8 cellular contexts compared by ENCODE assay signal in the genomic region with DNA sequence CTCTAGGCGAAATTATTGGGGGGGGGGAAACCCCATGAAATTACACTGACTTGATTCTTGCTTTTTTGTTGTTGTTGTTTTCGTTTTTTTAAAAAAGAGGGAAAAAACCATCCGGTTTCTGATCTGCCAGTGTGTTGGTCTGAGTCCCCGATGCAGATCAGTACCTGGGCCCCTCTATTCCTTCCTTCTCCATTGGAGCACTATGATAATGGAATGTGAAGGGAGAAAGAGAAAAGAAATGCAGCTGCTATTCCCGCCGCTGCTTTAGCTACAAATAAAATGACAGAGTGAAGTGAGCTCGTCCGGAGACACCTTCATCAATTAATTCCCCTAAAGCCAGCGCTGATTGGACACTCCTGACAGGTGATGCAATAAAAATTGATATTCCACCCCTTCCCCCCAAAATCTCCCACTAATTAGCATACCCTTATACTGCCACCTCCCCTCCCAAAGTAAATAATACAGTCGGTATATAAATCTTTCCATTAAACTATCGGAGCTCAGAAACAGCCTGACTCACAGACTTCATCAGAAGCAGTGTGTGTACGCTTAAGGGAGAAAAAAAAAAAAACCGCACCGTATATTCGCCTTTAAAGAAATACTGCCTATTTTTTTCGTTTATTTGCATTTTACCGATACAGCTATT. TPM values are rescaled to one million over a fixed set of nuclear protein-coding genes. Genes with fewer than 3 reads are reported as not detected.
DNase-seq lines count a peak whose midpoint lies in the region; ATAC-seq and TF ChIP-seq lines count a peak whose summit lies in the region.

No MANE protein-coding gene starts in this region.

- peak in 7 of 8 donors; percentile 12 to 35 (median 29) for ATAC-seq in heart right ventricle

- H3K27me3 ChIP-seq in heart right ventricle: peaks cover 0 to 79% (median 0%) of the 10 kb centered on the region in 7 donors

- no peak for TF ChIP-seq CTCF in heart right ventricle (IDR thresholded peaks at IDR 0.05)

- peak overlapping the region; percentile 39 to 93 (median 81) for H3K27ac ChIP-seq in heart right ventricle

- H3K36me3 ChIP-seq in heart right ventricle: no peaks in the 10 kb centered on the region

- H3K4me1 ChIP-seq in heart right ventricle: peaks cover 0 to 61% (median 35%) of the 10 kb centered on the region in 9 donors

- CTCF ChIA-PET in activated CD4-positive, alpha-beta memory T cell treated with anti-CD3 and anti-CD28 coated beads for 36 hours (lab: Charles Lee): interaction anchor here (1.2 to 1.7 kb wide), 3 partner anchors 15 to 22 kb away, joined by 4 to 14 read pairs (median 11); a partner anchor contains a TSS

- WGBS in heart right ventricle, 2 donors: 11 to 22% methylated on average over 17 of the region's 17 CpGs

- no peaks in the 10 kb centered on the region for H3K9me3 Mint-ChIP-seq in activated CD4-positive, alpha-beta memory T cell treated with anti-CD3 and anti-CD28 coated beads for 36 hours

- no peak overlapping the region for H3K27ac Mint-ChIP-seq in activated CD4-positive, alpha-beta memory T cell treated with anti-CD3 and anti-CD28 coated beads for 36 hours

- intact Hi-C loops in activated CD4-positive, alpha-beta memory T cell treated with anti-CD3 and anti-CD28 coated beads for 36 hours (cut with micrococcal nuclease): loop anchor here (1.0 to 10.0 kb wide), 4 partner anchors 17 to 917 kb away; a partner anchor contains a TSS
- intact Hi-C loops in heart right ventricle (cut with DNase I): loop anchor here in 3 of 10 donors (2.0 to 10.0 kb wide), 4 partner anchors 19 to 807 kb away; a partner anchor contains a TSS

- H3K36me3 Mint-ChIP-seq in activated CD4-positive, alpha-beta memory T cell treated with anti-CD3 and anti-CD28 coated beads for 36 hours: no peaks in the 10 kb centered on the region

- H3K4me3 ChIP-seq in heart right ventricle (peak overlapping the region; percentile 38 to 72 (median 64)), skeletal muscle cell (ENCODE audit: low read depth, low read length) (peak overlapping the region; percentile 59)

- POLR2A ChIA-PET in activated CD4-positive, alpha-beta memory T cell treated with anti-CD3 and anti-CD28 coated beads for 36 hours (lab: Charles Lee): interaction anchor here (0.7 to 1.1 kb wide), 3 partner anchors 9 to 22 kb away, joined by 3 to 8 read pairs (median 5); a partner anchor contains a TSS

- H3K4me1 Mint-ChIP-seq in activated CD4-positive, alpha-beta memory T cell treated with anti-CD3 and anti-CD28 coated beads for 36 hours (ENCODE audit: low read depth): peaks cover 34% of the 10 kb centered on the region

- peak overlapping the region; percentile 84 for H3K4me3 Mint-ChIP-seq in activated CD4-positive, alpha-beta memory T cell treated with anti-CD3 and anti-CD28 coated beads for 36 hours

- DNase-seq in DMS79 treated with DMSO at 0.1 percent for 48 hours (lab: John Stamatoyannopoulos, UW) (peak; percentile 85), NCI-H1436 treated with DMSO at 0.1 percent for 48 hours (lab: John Stamatoyannopoulos, UW) (peak; percentile 84), heart right ventricle (no peak), skeletal muscle cell (ENCODE audit: low read depth) (no peak), LoVo (ENCODE audit: low spot score) (no peak), mucosa of gallbladder (ENCODE audit: low spot score) (no peak), DMS114 treated with DMSO at 0.1 percent for 48 hours (lab: John Stamatoyannopoulos, UW; ENCODE audit: unreplicated experiment) (no peak)
- DNase-seq in activated CD4-positive, alpha-beta memory T cell treated with anti-CD3 and anti-CD28 coated beads for 36 hours: no peak

- peaks cover 63% of the 10 kb centered on the region for H3K27me3 Mint-ChIP-seq in activated CD4-positive, alpha-beta memory T cell treated with anti-CD3 and anti-CD28 coated beads for 36 hours

- H3K9me3 ChIP-seq in heart right ventricle: no peaks in the 10 kb centered on the region

RNA-seq across cellular contexts. Expression of a gene that starts 7.4 kb away (rescaled TPM):
- under 1 TPM; 0.07 to 0.21 TPM for total RNA-seq in activated CD4-positive, alpha-beta memory T cell treated with anti-CD3 and anti-CD28 coated beads for 36 hours
- total RNA-seq in heart right ventricle: 1 to 10 TPM; 1.9 to 6.4 (median 3.3) TPM
- under 1 TPM; 0.23 to 0.44 TPM for polyA plus RNA-seq in heart right ventricle
- total RNA-seq in mucosa of gallbladder: 1.2 TPM

RNA-seq across cellular contexts. Expression of a gene that starts 15.9 kb away (rescaled TPM):
- total RNA-seq in activated CD4-positive, alpha-beta memory T cell treated with anti-CD3 and anti-CD28 coated beads for 36 hours: 10 to 100 TPM; 32.8 to 35.4 TPM
- total RNA-seq in heart right ventricle (10 to 100 TPM; 18.9 to 28.4 (median 24.6) TPM), mucosa of gallbladder (33.0 TPM)
- 10 to 100 TPM in 1 of 2 donors, 1 to 10 TPM in 1; 8.5 to 41.1 TPM for polyA plus RNA-seq in heart right ventricle

Comparison
In these comparisons a context has a peak if more than half of its experiments do, and no peak if none do; other contexts are left out.
1. DNase-seq: peak in DMS79 treated with DMSO at 0.1 percent for 48 hours (single experiment) and NCI-H1436 treated with DMSO at 0.1 percent for 48 hours (single experiment); none in activated CD4-positive, alpha-beta memory T cell treated with anti-CD3 and anti-CD28 coated beads for 36 hours (single experiment), heart right ventricle (0 of 2), skeletal muscle cell (single experiment), LoVo (single experiment), mucosa of gallbladder (single experiment) and DMS114 treated with DMSO at 0.1 percent for 48 hours (single experiment).